8 cellular contexts compared by ENCODE assay signal in genomic region chr1:244652699-244653438, GRCh38. TPM values are rescaled to one million over a fixed set of nuclear protein-coding genes. Genes with fewer than 3 reads are reported as not detected.
DNase-seq lines count a peak whose midpoint lies in the region; ATAC-seq and TF ChIP-seq lines count a peak whose summit lies in the region.

Gene DESI2 (plus strand): TSS chr1:244653126. CDS start chr1:244653314, 188 bp downstream.

- H3K27ac Mint-ChIP-seq in IgD-negative memory B cell = peak within 1 kb of the TSS; percentile 81 to 84 (median 84)

- peak within 1 kb of the TSS; percentile 82 to 95 (median 90) for H3K4me3 Mint-ChIP-seq in IgD-negative memory B cell

- H3K9me3 Mint-ChIP-seq in IgD-negative memory B cell = no peaks in the 10 kb centered on the region

- H3K27me3 Mint-ChIP-seq in IgD-negative memory B cell = peaks cover 2% of the 10 kb centered on the region

- DNase-seq in DMS153 treated with DMSO at 0.1 percent for 48 hours (lab: John Stamatoyannopoulos, UW; ENCODE audit: unreplicated experiment) (peak; percentile 100), OCI-M1 (lab: John Stamatoyannopoulos, UW) (peak; percentile 99), activated T-cell treated with anti-CD3 and anti-CD28 coated beads for 24 hours (ENCODE audit: low read depth) (peak; percentile 95), epithelial cell of esophagus (ENCODE audit: low read depth) (peak; percentile 100)
- peak; percentile 87 to 97 for DNase-seq in stimulated activated CD8-positive, alpha-beta memory T cell treated with anti-CD3 and anti-CD28 coated beads, Interleukin-4, amount 100 ng/mL, for 1 hour (ENCODE audit: low read depth in 2 of 2, low spot score in 1 of 2)

- peaks cover 8 to 21% (median 12%) of the 10 kb centered on the region in 3 donors for H3K4me1 Mint-ChIP-seq in IgD-negative memory B cell

- H3K4me3 ChIP-seq in epithelial cell of esophagus (ENCODE audit: low read length) (peak within 1 kb of the TSS; percentile 95), mononuclear cell (ENCODE audit: low read length) (peak within 1 kb of the TSS; percentile 77)

- peaks cover 23% of the 10 kb centered on the region for H3K4me1 ChIP-seq in mononuclear cell (ENCODE audit: insufficient read depth, low read length)

- no peak for TF ChIP-seq CTCF in epithelial cell of esophagus (IDR thresholded peaks at IDR 0.05; ENCODE audit: insufficient read depth, low read depth, low read length, missing control alignments)

- ATAC-seq in GM21529 (IDR thresholded peaks at IDR 0.05; ENCODE audit: unreplicated experiment) = peak; percentile 96

- no peaks in the 10 kb centered on the region for H3K27me3 ChIP-seq in mononuclear cell (ENCODE audit: insufficient read depth, low read length)

- no peaks in the 10 kb centered on the region for H3K9me3 ChIP-seq in mononuclear cell (ENCODE audit: low read depth, low read length)

- H3K36me3 Mint-ChIP-seq in IgD-negative memory B cell = no peaks in the 10 kb centered on the region

RNA-seq across cellular contexts. Expression of gene DESI2, which starts in this region (rescaled TPM):
- 17.5 TPM for polyA plus RNA-seq in IgD-negative memory B cell
- 22.1 TPM for total RNA-seq in mononuclear cell

Comparison
In these comparisons a context has a peak if more than half of its experiments do, and no peak if none do; other contexts are left out.
1. Peak in every context shown above with its lines: DNase-seq, ATAC-seq and H3K4me3 ChIP-seq.